Comparison of ENCODE assay signal across 23 cellular contexts in the genomic region with DNA sequence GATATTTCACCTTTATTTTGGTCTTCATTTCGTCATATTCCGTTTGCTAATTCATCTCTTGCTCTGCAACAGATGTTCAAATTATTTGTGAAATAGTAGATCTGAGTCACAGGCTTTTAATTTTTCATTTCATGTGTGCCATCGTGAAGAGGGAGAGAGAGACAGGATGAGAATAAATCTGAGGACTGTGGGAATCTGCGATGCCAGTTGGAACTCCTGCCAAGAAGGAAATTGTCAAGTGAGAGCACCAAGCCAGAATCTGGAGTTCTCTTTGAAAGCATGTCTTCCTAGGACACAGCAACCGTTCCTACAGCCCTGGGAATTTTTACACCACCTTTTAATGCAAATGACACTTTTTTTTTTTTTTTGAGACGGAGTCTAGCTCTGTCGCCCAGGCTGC.
"Had no signal": no experiment of that assay in that cellular context is flagged by ENCODE, and none has a peak within 500 bp of the region (broad histone marks: within the 10 kb centered on the region; RNA-seq: fewer than 3 reads in every experiment).

No MANE protein-coding gene starts in this region.

- H3K27ac Mint-ChIP-seq: activated CD4-positive, alpha-beta T cell treated with anti-CD3 and anti-CD28 coated beads, Interleukin-2, amount 10 ng/mL, durations not matched to agents 7 days and 5 days; activated CD8-positive, alpha-beta T cell treated with anti-CD3 and anti-CD28 coated beads, Interleukin-2, amount 10 ng/mL, durations not matched to agents 7 days and 5 days; activated naive CD4-positive, alpha-beta T cell treated with anti-CD3 and anti-CD28 coated beads, Interleukin-2, amount 50 U/mL, for 72 hours; activated T-cell treated with anti-CD3 and anti-CD28 coated beads, Interleukin-2, amount 50 U/mL, for 24 hours; activated T-helper 17 cell treated with anti-CD3 and anti-CD28 coated beads, Interleukin-2, amount 50 U/mL, for 72 hours; naive B cell; progenitor cell of endocrine pancreas had no signal

- H3K9me3 Mint-ChIP-seq: activated CD4-positive, alpha-beta T cell treated with anti-CD3 and anti-CD28 coated beads, Interleukin-2, amount 10 ng/mL, durations not matched to agents 7 days and 5 days; activated naive CD4-positive, alpha-beta T cell treated with anti-CD3 and anti-CD28 coated beads, Interleukin-2, amount 50 U/mL, for 72 hours; activated T-cell treated with anti-CD3 and anti-CD28 coated beads, Interleukin-2, amount 50 U/mL, for 24 hours; activated T-helper 17 cell treated with anti-CD3 and anti-CD28 coated beads, Interleukin-2, amount 50 U/mL, for 72 hours had no signal

- H3K27me3 Mint-ChIP-seq: progenitor cell of endocrine pancreas had no signal

- DNase-seq: activated CD4-positive, alpha-beta T cell treated with anti-CD3 and anti-CD28 coated beads, Interleukin-2, amount 10 ng/mL, durations not matched to agents 7 days and 5 days; activated CD8-positive, alpha-beta T cell treated with anti-CD3 and anti-CD28 coated beads, Interleukin-2, amount 10 ng/mL, durations not matched to agents 7 days and 5 days; activated T-cell treated with anti-CD3 and anti-CD28 coated beads, Interleukin-2, amount 50 U/mL, for 24 hours; aorta; brain microvascular endothelial cell; caudate nucleus; colonic mucosa; esophagus squamous epithelium; heart right ventricle; left colon; mesenchymal stem cell; mucosa of descending colon; naive B cell; retina; sigmoid colon; stimulated activated CD4-positive, alpha-beta T cell treated with anti-CD3 and anti-CD28 coated beads, Interleukin-4, amount 100 ng/mL, for 24 hours; stimulated activated naive CD4-positive, alpha-beta T cell treated with Interleukin-2 at 50 U/mL for 16 hours; upper lobe of left lung had no signal

- H3K4me1 Mint-ChIP-seq: activated CD4-positive, alpha-beta T cell treated with anti-CD3 and anti-CD28 coated beads, Interleukin-2, amount 10 ng/mL, durations not matched to agents 7 days and 5 days; activated T-helper 17 cell treated with anti-CD3 and anti-CD28 coated beads, Interleukin-2, amount 50 U/mL, for 72 hours; naive B cell had no signal

- ATAC-seq: activated CD4-positive, CD25-positive, alpha-beta regulatory T cell treated with anti-CD3 and anti-CD28 coated beads, Interleukin-2, amount 50 U/mL, for 24 hours; activated CD8-positive, alpha-beta T cell treated with anti-CD3 and anti-CD28 coated beads, Interleukin-2, amount 10 ng/mL, durations not matched to agents 7 days and 5 days; activated naive CD4-positive, alpha-beta T cell treated with anti-CD3 and anti-CD28 coated beads, Interleukin-2, amount 50 U/mL, for 72 hours; activated T-helper 17 cell treated with anti-CD3 and anti-CD28 coated beads, Interleukin-2, amount 50 U/mL, for 72 hours; heart right ventricle; left colon; mucosa of descending colon had no signal

- H3K4me3 Mint-ChIP-seq: activated CD4-positive, alpha-beta T cell treated with anti-CD3 and anti-CD28 coated beads, Interleukin-2, amount 10 ng/mL, durations not matched to agents 7 days and 5 days; activated CD8-positive, alpha-beta T cell treated with anti-CD3 and anti-CD28 coated beads, Interleukin-2, amount 10 ng/mL, durations not matched to agents 7 days and 5 days; activated T-cell treated with anti-CD3 and anti-CD28 coated beads, Interleukin-2, amount 50 U/mL, for 24 hours; activated T-helper 17 cell treated with anti-CD3 and anti-CD28 coated beads, Interleukin-2, amount 50 U/mL, for 72 hours; naive B cell; neural crest cell had no signal

- H3K36me3 Mint-ChIP-seq: activated naive CD4-positive, alpha-beta T cell treated with anti-CD3 and anti-CD28 coated beads, Interleukin-2, amount 50 U/mL, for 72 hours; naive B cell had no signal
